1 cellular context compared by ENCODE assay signal in the genomic region with DNA sequence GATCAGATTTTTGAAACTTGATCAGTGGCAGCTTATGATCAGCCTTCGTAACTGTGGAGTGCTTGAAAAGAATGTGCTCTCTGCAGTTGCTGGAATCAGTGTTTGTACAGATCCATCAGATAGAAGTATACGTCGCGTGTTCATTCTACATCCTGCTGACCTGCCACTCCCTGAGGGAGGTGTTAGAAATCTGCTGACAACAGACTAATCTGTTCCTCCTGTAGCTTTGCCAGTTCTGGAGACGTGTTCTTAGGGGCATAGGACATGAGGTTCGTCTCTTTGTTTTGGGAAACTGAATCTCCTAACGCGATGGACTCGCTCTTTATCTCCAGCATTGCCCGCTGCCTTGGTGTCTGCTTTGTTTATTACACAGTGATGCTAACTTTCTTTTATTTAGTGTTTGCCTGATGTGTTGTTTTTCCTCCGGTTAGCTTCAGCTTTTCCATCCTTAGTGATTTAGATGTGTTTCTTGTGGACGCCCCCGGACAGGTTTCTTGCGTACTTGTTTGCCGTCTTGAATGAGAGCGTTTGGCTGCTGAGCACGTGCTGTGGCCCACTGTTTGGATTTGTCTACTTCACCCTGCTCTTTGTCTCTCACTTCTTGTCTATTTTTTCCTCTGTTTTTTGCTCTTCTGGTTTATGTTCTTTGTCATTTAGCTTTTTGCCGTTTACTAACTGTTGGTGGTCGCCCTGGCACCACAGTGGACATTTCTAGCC.
A peak's percentile ranks its signal among the peaks of the same experiment; 100 is the strongest.
TF ChIP-seq lines count a peak whose summit lies in the region.

No MANE protein-coding gene starts in this region.

TF ChIP-seq in A549, 52 proteins besides CTCF, POLR2A, EP300 and RAD21:
- TF ChIP-seq HOXB13 (CRISPR knock-in tag; IDR thresholded peaks at IDR 0.05; ENCODE audit: low read depth) (no peak), MAFK (IDR thresholded peaks at IDR 0.05; ENCODE audit: partially characterized antibody) (peak; percentile 65)
